20 cellular contexts compared by ENCODE assay signal in genomic region chr2:33859791-33860461, GRCh38.
A peak's percentile ranks its signal among the peaks of the same experiment; 100 is the strongest.
DNase-seq lines count a peak whose midpoint lies in the region; ATAC-seq and TF ChIP-seq lines count a peak whose summit lies in the region.
"Had no signal": no experiment of that assay in that cellular context is flagged by ENCODE, and none has a peak within 500 bp of the region (broad histone marks: within the 10 kb centered on the region; RNA-seq: fewer than 3 reads in every experiment).

No MANE protein-coding gene starts in this region.

- peaks cover 18% of the 10 kb centered on the region; the same call in 2 of the 3 replicates for H3K36me3 Mint-ChIP-seq in GM23338 (ENCODE audit: low read depth)
- H3K36me3 Mint-ChIP-seq: mesothelial cell of epicardium had no signal

- H3K9me3 ChIP-seq in BLaER1: peaks cover 72% of the 10 kb centered on the region
- no peaks in the 10 kb centered on the region for H3K9me3 ChIP-seq in SK-N-SH
- H3K9me3 ChIP-seq: Peyer's patch had no signal

- ATAC-seq in GM23338: no peak
- ATAC-seq in HG02852 (IDR thresholded peaks at IDR 0.05; ENCODE audit: unreplicated experiment): no peak
- ATAC-seq: activated CD4-positive, CD25-positive, alpha-beta regulatory T cell treated with anti-CD3 and anti-CD28 coated beads, Interleukin-2, amount 50 U/mL, for 24 hours had no signal

- peaks cover 14% of the 10 kb centered on the region; the same call in 2 of the 3 replicates for H3K4me1 Mint-ChIP-seq in GM23338
- H3K4me1 Mint-ChIP-seq: mesothelial cell of epicardium had no signal

- no peak for TF ChIP-seq RAD21 in SK-N-SH (IDR thresholded peaks at IDR 0.05; ENCODE audit: low read length)

- CTCF ChIA-PET in SK-N-SH (lab: Yijun Ruan, JAX): no interaction called here

- H3K36me3 ChIP-seq in BLaER1 (no peaks in the 10 kb centered on the region), GM23338 (ENCODE audit: insufficient read depth) (no peaks in the 10 kb centered on the region), SK-N-SH (replicated peaks in 1 of 2; ENCODE audit: control insufficient read depth in 1 of 2, insufficient read depth in 2 of 2, low read length in 1 of 2) (no peaks in the 10 kb centered on the region)
- H3K36me3 ChIP-seq: Peyer's patch had no signal

- peak overlapping the region; percentile 60 for H3K9ac ChIP-seq in BLaER1
- H3K9ac ChIP-seq in SK-N-SH: no peak overlapping the region
- H3K9ac ChIP-seq: parathyroid adenoma had no signal

- H2AFZ ChIP-seq in GM23338 (peak overlapping the region; percentile 44), SK-N-SH (ENCODE audit: low read depth) (no peak overlapping the region)
- H2AFZ ChIP-seq: parathyroid adenoma had no signal

- H4K20me1 ChIP-seq in BLaER1 (no peaks in the 10 kb centered on the region), GM23338 (replicated peaks; ENCODE audit: insufficient read depth) (no peaks in the 10 kb centered on the region), SK-N-SH (ENCODE audit: insufficient read depth) (no peaks in the 10 kb centered on the region)

- H3K4me2 ChIP-seq in BLaER1 (peak overlapping the region; percentile 84), GM23338 (no peak overlapping the region), SK-N-SH (no peak overlapping the region)

- peak overlapping the region; percentile 73 for H3K27ac ChIP-seq in BLaER1
- 0 out of 2 replicates have a peak overlapping the region, but pooled peaks have one; percentile 12 for H3K27ac ChIP-seq in GM23338 (ENCODE audit: low read depth)
- no peak overlapping the region for H3K27ac ChIP-seq in SK-N-SH (ENCODE audit: low read depth in 2 of 2, low read length in 1 of 2)
- H3K27ac ChIP-seq: HL-60, parathyroid adenoma, Peyer's patch had no signal

- H3K27ac Mint-ChIP-seq in GM23338: no peak overlapping the region
- H3K27ac Mint-ChIP-seq: HFFc6, mesothelial cell of epicardium had no signal

- POLR2A ChIA-PET in SK-N-SH (lab: Yijun Ruan, JAX): no interaction called here

- TF ChIP-seq EP300 in SK-N-SH (IDR thresholded peaks at IDR 0.05; ENCODE audit: borderline replicate concordance in 1 of 2, low read depth in 1 of 2, low read length in 1 of 2): no peak

- no peak for TF ChIP-seq CTCF in GM23338 (conservative IDR thresholded peaks at IDR 0.05; ENCODE audit: low read depth in 2 of 2)
- TF ChIP-seq CTCF in astrocyte of the cerebellum (IDR thresholded peaks at IDR 0.05; ENCODE audit: low read depth, low read length, missing control alignments): no peak
- no peak for TF ChIP-seq CTCF in SK-N-SH (IDR thresholded peaks at IDR 0.05)

- H3F3A ChIP-seq in GM23338 (replicated peaks; ENCODE audit: low read depth): no peaks in the 10 kb centered on the region
- H3F3A ChIP-seq in SK-N-SH (replicated peaks; ENCODE audit: insufficient read depth): no peaks in the 10 kb centered on the region

- H3K79me2 ChIP-seq in GM23338 (replicated peaks; ENCODE audit: insufficient read depth): no peaks in the 10 kb centered on the region
- H3K79me2 ChIP-seq in SK-N-SH (ENCODE audit: insufficient read depth): no peaks in the 10 kb centered on the region
- H3K79me2 ChIP-seq: parathyroid adenoma had no signal

- DNase-seq in GM23338 (ENCODE audit: low spot score) (peak; percentile 3), astrocyte of the cerebellum (ENCODE audit: low read depth) (peak; percentile 22), medulla oblongata (ENCODE audit: extremely low spot score) (peak; percentile 18), NCI-H510A treated with DMSO at 0.1 percent for 48 hours (lab: John Stamatoyannopoulos, UW) (no peak), A172 (ENCODE audit: low spot score) (no peak), SK-N-SH (no peak)
- DNase-seq: activated T-cell treated with anti-CD3 and anti-CD28 coated beads, Interleukin-2, amount 50 U/mL, for 1 hour; AML-193; cortex of kidney; HFFc6; NCI-H1930; NCI-H524 treated with DMSO at 0.1 percent for 48 hours; Peyer's patch; T-helper 1 cell had no signal

- H3K27me3 ChIP-seq in BLaER1 (no peaks in the 10 kb centered on the region), GM23338 (ENCODE audit: insufficient read depth) (no peaks in the 10 kb centered on the region), SK-N-SH (ENCODE audit: insufficient read depth) (no peaks in the 10 kb centered on the region)
- H3K27me3 ChIP-seq: Peyer's patch had no signal

- H3K4me1 ChIP-seq in BLaER1: peaks cover 36% of the 10 kb centered on the region
- H3K4me1 ChIP-seq in GM23338 (ENCODE audit: insufficient read depth): no peaks in the 10 kb centered on the region
- no peaks in the 10 kb centered on the region for H3K4me1 ChIP-seq in SK-N-SH (ENCODE audit: control insufficient read depth in 1 of 2, insufficient read depth in 2 of 2, low read depth in 1 of 2, low read length in 1 of 2)
- H3K4me1 ChIP-seq: parathyroid adenoma, Peyer's patch had no signal

- peaks cover 3% of the 10 kb centered on the region for H3K27me3 Mint-ChIP-seq in GM23338 (ENCODE audit: insufficient read depth, low read depth, poor library complexity)

- WGBS in SK-N-SH (ENCODE audit: low lambda C conversion rate): 6% methylated on average over 11 of the region's 11 CpGs

- H3K9me2 ChIP-seq in GM23338 (ENCODE audit: insufficient read depth): peaks cover 8% of the 10 kb centered on the region
- no peaks in the 10 kb centered on the region for H3K9me2 ChIP-seq in SK-N-SH

- peaks cover 27% of the 10 kb centered on the region for H3K9me3 Mint-ChIP-seq in GM23338

- H3K4me3 ChIP-seq in BLaER1: peak overlapping the region; percentile 55
- no peak overlapping the region for H3K4me3 ChIP-seq in GM23338
- no peak overlapping the region for H3K4me3 ChIP-seq in astrocyte of the cerebellum (ENCODE audit: low read depth, low read length)
- H3K4me3 ChIP-seq in SK-N-SH (ENCODE audit: low read depth in 2 of 2, low read length in 1 of 2): no peak overlapping the region
- H3K4me3 ChIP-seq: Peyer's patch had no signal

- in situ Hi-C loops in astrocyte of the cerebellum (cut with HindIII; ENCODE audit: low sequenced_read_pairs): no loop called here

- no peak overlapping the region for H3K4me3 Mint-ChIP-seq in GM23338
- H3K4me3 Mint-ChIP-seq: HFFc6, mesothelial cell of epicardium had no signal

TF ChIP-seq in GM23338, 12 proteins besides CTCF, POLR2A, EP300 and RAD21 (continues in another document):
- no peak for TF ChIP-seq POLR2AphosphoS5 (IDR thresholded peaks at IDR 0.05; ENCODE audit: low read depth)
- TF ChIP-seq ZNF331 (CRISPR knock-in tag; IDR thresholded peaks at IDR 0.05; ENCODE audit: low read depth): no peak
- no peak for TF ChIP-seq EZH2 (IDR thresholded peaks at IDR 0.05; ENCODE audit: low read depth, unreplicated experiment)
- TF ChIP-seq ETS1 (IDR thresholded peaks at IDR 0.05): no peak
- TF ChIP-seq ZNF114 (CRISPR knock-in tag; IDR thresholded peaks at IDR 0.05): no peak

TF ChIP-seq in SK-N-SH, 30 proteins besides CTCF, POLR2A, EP300 and RAD21 (continues in another document):
- no peak for TF ChIP-seq ELF1 (IDR thresholded peaks at IDR 0.05)
- no peak for TF ChIP-seq JUND (IDR thresholded peaks at IDR 0.05)
- TF ChIP-seq USF1 (IDR thresholded peaks at IDR 0.05; ENCODE audit: borderline replicate concordance, low read depth): no peak
- TF ChIP-seq USF2 (IDR thresholded peaks at IDR 0.05; ENCODE audit: borderline replicate concordance, low read depth, low read length): no peak
- TF ChIP-seq, protein P1, sequence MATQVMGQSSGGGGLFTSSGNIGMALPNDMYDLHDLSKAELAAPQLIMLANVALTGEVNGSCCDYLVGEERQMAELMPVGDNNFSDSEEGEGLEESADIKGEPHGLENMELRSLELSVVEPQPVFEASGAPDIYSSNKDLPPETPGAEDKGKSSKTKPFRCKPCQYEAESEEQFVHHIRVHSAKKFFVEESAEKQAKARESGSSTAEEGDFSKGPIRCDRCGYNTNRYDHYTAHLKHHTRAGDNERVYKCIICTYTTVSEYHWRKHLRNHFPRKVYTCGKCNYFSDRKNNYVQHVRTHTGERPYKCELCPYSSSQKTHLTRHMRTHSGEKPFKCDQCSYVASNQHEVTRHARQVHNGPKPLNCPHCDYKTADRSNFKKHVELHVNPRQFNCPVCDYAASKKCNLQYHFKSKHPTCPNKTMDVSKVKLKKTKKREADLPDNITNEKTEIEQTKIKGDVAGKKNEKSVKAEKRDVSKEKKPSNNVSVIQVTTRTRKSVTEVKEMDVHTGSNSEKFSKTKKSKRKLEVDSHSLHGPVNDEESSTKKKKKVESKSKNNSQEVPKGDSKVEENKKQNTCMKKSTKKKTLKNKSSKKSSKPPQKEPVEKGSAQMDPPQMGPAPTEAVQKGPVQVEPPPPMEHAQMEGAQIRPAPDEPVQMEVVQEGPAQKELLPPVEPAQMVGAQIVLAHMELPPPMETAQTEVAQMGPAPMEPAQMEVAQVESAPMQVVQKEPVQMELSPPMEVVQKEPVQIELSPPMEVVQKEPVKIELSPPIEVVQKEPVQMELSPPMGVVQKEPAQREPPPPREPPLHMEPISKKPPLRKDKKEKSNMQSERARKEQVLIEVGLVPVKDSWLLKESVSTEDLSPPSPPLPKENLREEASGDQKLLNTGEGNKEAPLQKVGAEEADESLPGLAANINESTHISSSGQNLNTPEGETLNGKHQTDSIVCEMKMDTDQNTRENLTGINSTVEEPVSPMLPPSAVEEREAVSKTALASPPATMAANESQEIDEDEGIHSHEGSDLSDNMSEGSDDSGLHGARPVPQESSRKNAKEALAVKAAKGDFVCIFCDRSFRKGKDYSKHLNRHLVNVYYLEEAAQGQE (IDR thresholded peaks at IDR 0.05; ENCODE audit: low read depth, low read length): no peak
- TF ChIP-seq RFX5 (IDR thresholded peaks at IDR 0.05; ENCODE audit: low read length): no peak
- TF ChIP-seq FOXM1 (IDR thresholded peaks at IDR 0.05; ENCODE audit: low read depth): no peak

Comparison
In these comparisons a context has a peak if more than half of its experiments do, and no peak if none do; other contexts are left out.
1. H3K27ac ChIP-seq: peak in BLaER1 (single experiment) and GM23338 (single experiment); none in SK-N-SH (0 of 2).
2. DNase-seq: peak in GM23338 (single experiment), astrocyte of the cerebellum (single experiment) and medulla oblongata (single experiment); none in NCI-H510A treated with DMSO at 0.1 percent for 48 hours (single experiment), A172 (single experiment) and SK-N-SH (single experiment).